ENCODE assay signal across 8 cellular contexts in genomic region chr7:138002828-138003189, GRCh38. TPM values are rescaled to one million over a fixed set of nuclear protein-coding genes. Genes with fewer than 3 reads are reported as not detected.
DNase-seq lines count a peak whose midpoint lies in the region; ATAC-seq and TF ChIP-seq lines count a peak whose summit lies in the region.

No MANE protein-coding gene starts in this region.

- H3K9ac ChIP-seq in HCT116 (ENCODE audit: low read length) = peak overlapping the region; percentile 46
- peak overlapping the region; percentile 36 for H3K9ac ChIP-seq in adipocyte (ENCODE audit: low read length)

- H3K27me3 ChIP-seq in ACC112 (ENCODE audit: insufficient read depth, low read length) (no peaks in the 10 kb centered on the region), HCT116 (ENCODE audit: insufficient read depth, low read length) (no peaks in the 10 kb centered on the region), adipocyte (replicated peaks; ENCODE audit: control insufficient read depth, insufficient read depth, low read length) (no peaks in the 10 kb centered on the region)

- H3K4me1 ChIP-seq in ACC112 (ENCODE audit: control insufficient read depth, insufficient read depth, low read length, unreplicated experiment) = peaks cover 14% of the 10 kb centered on the region
- H3K4me1 ChIP-seq in HCT116 (ENCODE audit: control insufficient read depth in 1 of 2, insufficient read depth in 2 of 2, low read length in 2 of 2) = peaks cover 6 to 23% of the 10 kb centered on the region in 2 experiments; a peak in 3 of 4 replicates
- peaks cover 22% of the 10 kb centered on the region for H3K4me1 ChIP-seq in adipocyte (ENCODE audit: control insufficient read depth, insufficient read depth, low read length)

- H2AFZ ChIP-seq in ACC112 (ENCODE audit: low read length, unreplicated experiment) (peak overlapping the region; percentile 24), HCT116 (ENCODE audit: low read depth, low read length, poor library complexity, severe bottlenecking) (peak overlapping the region; percentile 98)

- no peak for TF ChIP-seq CTCF in HCT116 (IDR thresholded peaks at IDR 0.05 in 2 of 3, conservative IDR thresholded peaks at IDR 0.05 in 1 of 3; ENCODE audit: borderline replicate concordance in 1 of 3, insufficient read depth in 1 of 3, low read depth in 2 of 3, low read length in 2 of 3)

- H3K9me2 ChIP-seq in HCT116 (ENCODE audit: insufficient read depth) = no peaks in the 10 kb centered on the region

- H3K4me3 Mint-ChIP-seq in naive thymus-derived CD8-positive, alpha-beta T cell = peak overlapping the region in 8 of 10 donors; percentile 60 to 96 (median 94)

- ATAC-seq in HCT116 (no peak), GM21825 (IDR thresholded peaks at IDR 0.05; ENCODE audit: unreplicated experiment) (no peak), HG03280 (IDR thresholded peaks at IDR 0.05; ENCODE audit: unreplicated experiment) (no peak)
- no peak for ATAC-seq in naive thymus-derived CD8-positive, alpha-beta T cell

- H3K9me3 ChIP-seq in HCT116 (ENCODE audit: control insufficient read depth in 1 of 2, insufficient read depth in 1 of 2, low read depth in 1 of 2, low read length in 2 of 2) = no peaks in the 10 kb centered on the region
- H3K9me3 ChIP-seq in adipocyte (ENCODE audit: control insufficient read depth, low read length) = no peaks in the 10 kb centered on the region

- H3K36me3 Mint-ChIP-seq in naive thymus-derived CD8-positive, alpha-beta T cell = no peaks in the 10 kb centered on the region

- H3K4me2 ChIP-seq in HCT116 (ENCODE audit: low read length) = peak overlapping the region; percentile 67

- no peak for DNase-seq in HCT116 (ENCODE audit: low read depth, low spot score)
- no peak for DNase-seq in adipocyte (ENCODE audit: low read depth)
- DNase-seq in naive thymus-derived CD8-positive, alpha-beta T cell = no peak
- DNase-seq in 8988T = no peak
- no peak for DNase-seq in mucosa of gallbladder (ENCODE audit: low spot score)

- CTCF ChIA-PET in HCT116 (lab: Charles Lee) = interaction anchor here (0.7 to 1.9 kb wide), 6 partner anchors 10 to 736 kb away, joined by 3 to 7 read pairs (median 4); no protein-coding TSS in a partner anchor

- H3K27me3 Mint-ChIP-seq in naive thymus-derived CD8-positive, alpha-beta T cell = no peaks in the 10 kb centered on the region

- no peaks in the 10 kb centered on the region for H3K9me3 Mint-ChIP-seq in naive thymus-derived CD8-positive, alpha-beta T cell

- BruUV-seq in HCT116 (replicated peaks; lab: Mats Ljungman, UMichigan) = no TSS peak

- TF ChIP-seq RAD21 in HCT116 (IDR thresholded peaks at IDR 0.05; ENCODE audit: low read depth) = no peak

- H3K4me3 ChIP-seq in ACC112 (ENCODE audit: low read depth, low read length) (no peak overlapping the region), HCT116 (replicated peaks in 1 of 2; ENCODE audit: low read depth in 1 of 2, low read length in 2 of 2) (0 out of 4 replicates have a peak overlapping the region, but pooled peaks of 1 of the 2 experiments have one; percentile 15), adipocyte (ENCODE audit: low read length) (peak overlapping the region; percentile 47)

- TF ChIP-seq POLR2A in HCT116 (IDR thresholded peaks at IDR 0.05; ENCODE audit: borderline replicate concordance, extremely low read depth, insufficient read depth, insufficient read length) = no peak

- H3K27ac ChIP-seq in ACC112 (ENCODE audit: low read depth, low read length) = no peak overlapping the region
- no peak overlapping the region; the same call in 1 of the 2 replicates for H3K27ac ChIP-seq in HCT116 (ENCODE audit: low read depth, low read length)

- H3K27ac Mint-ChIP-seq in naive thymus-derived CD8-positive, alpha-beta T cell = peak overlapping the region; percentile 1 to 96 (median 84)

- peaks cover 17 to 44% (median 34%) of the 10 kb centered on the region in 4 donors for H3K4me1 Mint-ChIP-seq in naive thymus-derived CD8-positive, alpha-beta T cell

- RAD21 ChIA-PET in HCT116 (lab: Charles Lee; ENCODE audit: low non-redundant PET in 1 of 2, low total read pairs in 2 of 2, uncharacterized antibody in 2 of 2, unreplicated experiment in 2 of 2) = no interaction called here

- POLR2A ChIA-PET in HCT116 (lab: Charles Lee) = interaction anchor here (0.7 kb wide), 1 partner anchor 86 kb away, joined by 6 read pairs; no protein-coding TSS in a partner anchor
- POLR2A ChIA-PET in naive thymus-derived CD8-positive, alpha-beta T cell (lab: Charles Lee) = interaction anchor here (1.0 to 3.5 kb wide), 2 partner anchors 68 to 98 kb away, joined by 3 to 11 read pairs; no protein-coding TSS in a partner anchor

- peaks cover 41% of the 10 kb centered on the region for H3K79me2 ChIP-seq in ACC112 (ENCODE audit: control insufficient read depth, insufficient read depth, low read length, unreplicated experiment)
- peaks cover 32% of the 10 kb centered on the region for H3K79me2 ChIP-seq in HCT116 (ENCODE audit: insufficient read depth, low read length)

- H3K36me3 ChIP-seq in ACC112 (ENCODE audit: insufficient read depth, low read length) = no peaks in the 10 kb centered on the region
- H3K36me3 ChIP-seq in HCT116 (ENCODE audit: control insufficient read depth in 1 of 2, insufficient read depth in 2 of 2, low read length in 2 of 2) = no peaks in the 10 kb centered on the region
- no peaks in the 10 kb centered on the region for H3K36me3 ChIP-seq in adipocyte (ENCODE audit: control insufficient read depth, insufficient read depth, low read length, severe bottlenecking)

- H4K20me1 ChIP-seq in HCT116 (ENCODE audit: insufficient read depth) = no peaks in the 10 kb centered on the region

- intact Hi-C loops in HCT116 (cut with micrococcal nuclease) = no loop called here

TF ChIP-seq in HCT116, 20 proteins besides CTCF, POLR2A, EP300 and RAD21:
- no peak for TF ChIP-seq ZBTB33 (IDR thresholded peaks at IDR 0.05; ENCODE audit: extremely low read depth, insufficient replicate concordance, low read length)
TF ChIP-seq in HCT116: peak in this region for 0.

RNA-seq across cellular contexts. Expression of gene CREB3L2, which starts 0.9 kb away (rescaled TPM):
- total RNA-seq in HCT116 (2021; ENCODE audit: unreplicated experiment) (49.8 TPM), mucosa of gallbladder (80.3 TPM)
- 15.1 and 19.0 TPM in 2 replicates for polyA plus RNA-seq in HCT116 (2012)
- total RNA-seq in naive thymus-derived CD8-positive, alpha-beta T cell = 10 to 100 TPM in 1 of 2 experiments, 1 to 10 TPM in 1; 9.1 to 12.8 TPM
- 1 to 10 TPM; 5.2 to 9.0 (median 5.5) TPM for polyA plus RNA-seq in naive thymus-derived CD8-positive, alpha-beta T cell
